8 cellular contexts compared by ENCODE assay signal in genomic region chr7:75994388-75995051, GRCh38. TPM values are rescaled to one million over a fixed set of nuclear protein-coding genes. Genes with fewer than 3 reads are reported as not detected.
DNase-seq lines count a peak whose midpoint lies in the region; ATAC-seq and TF ChIP-seq lines count a peak whose summit lies in the region.

Gene TMEM120A (minus strand): TSS chr7:75994595. CDS start chr7:75994570, 25 bp downstream.

- peak; percentile 99 for DNase-seq in GM19240 (ENCODE audit: insufficient read length, low spot score)
- DNase-seq in NCI-H524 (lab: John Stamatoyannopoulos, UW): peak; percentile 52 to 83
- DNase-seq in activated CD4-positive, alpha-beta T cell treated with anti-CD3 and anti-CD28 coated beads for 36 hours: peak; percentile 97
- peak; percentile 95 for DNase-seq in choroid plexus epithelial cell (ENCODE audit: low read depth)
- DNase-seq in kidney tubule cell (ENCODE audit: low spot score): peak; percentile 92
- DNase-seq in stimulated activated CD4-positive, alpha-beta T cell treated with anti-CD3 and anti-CD28 coated beads, Interleukin-1b, Interleukin-23, amount 100 ng/mL, for 1 hour (ENCODE audit: low read depth in 2 of 2): peak; percentile 86 to 95

- no peak within 1 kb of the TSS for H3K27ac Mint-ChIP-seq in activated CD4-positive, alpha-beta T cell treated with anti-CD3 and anti-CD28 coated beads for 36 hours

- H3K4me1 ChIP-seq in BLaER1: peaks cover 21% of the 10 kb centered on the region

- H3K4me3 ChIP-seq in BLaER1 (peak within 1 kb of the TSS; percentile 88), choroid plexus epithelial cell (ENCODE audit: low read depth, low read length) (peak within 1 kb of the TSS; percentile 78)

- H3K9ac ChIP-seq in BLaER1: peak within 1 kb of the TSS; percentile 81

- H3K9me3 Mint-ChIP-seq in activated CD4-positive, alpha-beta T cell treated with anti-CD3 and anti-CD28 coated beads for 36 hours (ENCODE audit: low read depth): no peaks in the 10 kb centered on the region

- peaks cover 29% of the 10 kb centered on the region for H3K4me1 Mint-ChIP-seq in activated CD4-positive, alpha-beta T cell treated with anti-CD3 and anti-CD28 coated beads for 36 hours

- peak within 1 kb of the TSS; percentile 49 for H3K27ac ChIP-seq in BLaER1

- POLR2A ChIA-PET in activated CD4-positive, alpha-beta T cell treated with anti-CD3 and anti-CD28 coated beads for 36 hours (lab: Charles Lee): interaction anchor here (0.5 kb wide), 1 partner anchor 57 kb away, joined by 4 read pairs; no protein-coding TSS in a partner anchor

- H3K27me3 Mint-ChIP-seq in activated CD4-positive, alpha-beta T cell treated with anti-CD3 and anti-CD28 coated beads for 36 hours: no peaks in the 10 kb centered on the region

- intact Hi-C loops in activated CD4-positive, alpha-beta T cell treated with anti-CD3 and anti-CD28 coated beads for 36 hours (cut with DNase I, micrococcal nuclease): loop anchor here (1.0 to 5.0 kb wide), 7 partner anchors 15 to 324 kb away; partner anchors contain the start of genes POR (in 2 of the 2) and MDH2 (in 1 of the 2)

- no peaks in the 10 kb centered on the region for H3K27me3 ChIP-seq in BLaER1

- no peaks in the 10 kb centered on the region for H4K20me1 ChIP-seq in BLaER1

- H3K4me2 ChIP-seq in BLaER1: peak within 1 kb of the TSS; percentile 100

- CTCF ChIA-PET in activated CD4-positive, alpha-beta T cell treated with anti-CD3 and anti-CD28 coated beads for 36 hours (lab: Charles Lee): interaction anchor here (2.1 kb wide), 1 partner anchor 25 kb away, joined by 7 read pairs; no protein-coding TSS in a partner anchor

- H3K4me3 Mint-ChIP-seq in activated CD4-positive, alpha-beta T cell treated with anti-CD3 and anti-CD28 coated beads for 36 hours: peak within 1 kb of the TSS; percentile 66

- peak; percentile 82 for ATAC-seq in HG03457 (IDR thresholded peaks at IDR 0.05; ENCODE audit: unreplicated experiment)
- peak; percentile 99 for ATAC-seq in activated CD4-positive, alpha-beta T cell treated with anti-CD3 and anti-CD28 coated beads for 36 hours

- TF ChIP-seq CTCF in choroid plexus epithelial cell (conservative IDR thresholded peaks at IDR 0.05; ENCODE audit: low read depth, low read length): peak; percentile 37

- no peaks in the 10 kb centered on the region; the same call in 1 of the 2 replicates for H3K9me3 ChIP-seq in BLaER1

- H3K36me3 ChIP-seq in BLaER1: peaks cover 36% of the 10 kb centered on the region

- H3K36me3 Mint-ChIP-seq in activated CD4-positive, alpha-beta T cell treated with anti-CD3 and anti-CD28 coated beads for 36 hours (ENCODE audit: low read depth): peaks cover 19% of the 10 kb centered on the region

RNA-seq across cellular contexts. Expression of gene TMEM120A, which starts in this region (rescaled TPM):
- total RNA-seq in activated CD4-positive, alpha-beta T cell treated with anti-CD3 and anti-CD28 coated beads for 36 hours: 10 to 100 TPM; 14.5 to 15.3 TPM

Comparison
In these comparisons a context has a peak if more than half of its experiments do, and no peak if none do; other contexts are left out.
1. Peak in every context shown above with its lines: DNase-seq, ATAC-seq, H3K4me3 ChIP-seq and H3K27ac ChIP-seq.